13 cellular contexts compared by ENCODE assay signal in genomic region chr1:89701746-89702241, GRCh38.
DNase-seq lines count a peak whose midpoint lies in the region; ATAC-seq and TF ChIP-seq lines count a peak whose summit lies in the region.
"Had no signal": no experiment of that assay in that cellular context is flagged by ENCODE, and none has a peak within 500 bp of the region (broad histone marks: within the 10 kb centered on the region; RNA-seq: fewer than 3 reads in every experiment).

No MANE protein-coding gene starts in this region.

- no peak overlapping the region for H2BK5ac ChIP-seq in mesenchymal stem cell (ENCODE audit: low read depth, low read length, poor library complexity, severe bottlenecking)

- TF ChIP-seq CTCF in left ventricle myocardium inferior (IDR thresholded peaks at IDR 0.05; ENCODE audit: borderline replicate concordance), result no peak

- H3K18ac ChIP-seq in mesenchymal stem cell (ENCODE audit: low read depth in 1 of 2, low read length in 2 of 2), result no peak overlapping the region

- H2AFZ ChIP-seq in mesenchymal stem cell (ENCODE audit: low read depth, low read length), result no peak overlapping the region

- no peak overlapping the region for H4K8ac ChIP-seq in mesenchymal stem cell (ENCODE audit: low read length)

- peak; percentile 29 for DNase-seq in stimulated activated naive CD4-positive, alpha-beta T cell treated with Interleukin-2 at 50 U/mL for 16 hours (lab: John Stamatoyannopoulos, UW)
- no peak for DNase-seq in stimulated activated naive CD4-positive, alpha-beta T cell (lab: John Stamatoyannopoulos, UW)
- DNase-seq in activated CD8-positive, alpha-beta memory T cell treated with anti-CD3 and anti-CD28 coated beads, Interleukin-2, amount 50 U/mL, for 24 hours (ENCODE audit: extremely low read depth), result peak; percentile 21
- DNase-seq in left ventricle myocardium inferior, result no peak
- no peak for DNase-seq in mesenchymal stem cell
- DNase-seq in central memory CD4-positive, alpha-beta T cell, result no peak
- no peak for DNase-seq in foreskin melanocyte
- DNase-seq: aorta, NCI-H187 treated with DMSO at 0.1 percent for 48 hours, sigmoid colon, T1000 had no signal

- H3K4me3 ChIP-seq in left ventricle myocardium inferior (no peak overlapping the region), mesenchymal stem cell (ENCODE audit: insufficient read depth in 1 of 2, low read depth in 1 of 2, low read length in 2 of 2) (no peak overlapping the region)
- H3K4me3 ChIP-seq: sigmoid colon had no signal

- H3K4me1 ChIP-seq in left ventricle myocardium inferior (peaks cover 65% of the 10 kb centered on the region), mesenchymal stem cell (ENCODE audit: control insufficient read depth, insufficient read depth, low read depth, low read length) (no peaks in the 10 kb centered on the region)

- H2BK12ac ChIP-seq in mesenchymal stem cell (ENCODE audit: low read length in 2 of 2), result peak overlapping the region in 1 of 2 experiments; percentile 54

- H3K4ac ChIP-seq in mesenchymal stem cell (ENCODE audit: low read depth in 1 of 2, low read length in 2 of 2), result peak overlapping the region in 1 of 2 experiments; percentile 58

- H2BK120ac ChIP-seq in mesenchymal stem cell (ENCODE audit: low read depth, low read length), result no peak overlapping the region

- no peak overlapping the region for H3K23ac ChIP-seq in mesenchymal stem cell (ENCODE audit: low read length in 2 of 2)

- no peak overlapping the region for H2AK5ac ChIP-seq in mesenchymal stem cell (ENCODE audit: low read length, severe bottlenecking)

- intact Hi-C loops in left ventricle myocardium inferior (cut with micrococcal nuclease), result no loop called here

- no peak for ATAC-seq in GM21390 (IDR thresholded peaks at IDR 0.05; ENCODE audit: unreplicated experiment)

- no peaks in the 10 kb centered on the region for H3K79me1 ChIP-seq in mesenchymal stem cell (replicated peaks; ENCODE audit: low read length, poor library complexity, severe bottlenecking)

- H3K9ac ChIP-seq in mesenchymal stem cell (ENCODE audit: low read length), result no peak overlapping the region

- H3K36me3 ChIP-seq in left ventricle myocardium inferior, result no peaks in the 10 kb centered on the region
- H3K36me3 ChIP-seq in mesenchymal stem cell (ENCODE audit: control insufficient read depth in 1 of 2, insufficient read depth in 2 of 2, low read depth in 1 of 2, low read length in 2 of 2), result no peaks in the 10 kb centered on the region
- H3K36me3 ChIP-seq: sigmoid colon had no signal

- no peak overlapping the region for H2BK15ac ChIP-seq in mesenchymal stem cell (ENCODE audit: low read depth, poor library complexity, severe bottlenecking)

- H3K4me2 ChIP-seq in mesenchymal stem cell (ENCODE audit: low read length, poor library complexity, severe bottlenecking), result no peak overlapping the region

- H3K14ac ChIP-seq in mesenchymal stem cell (ENCODE audit: low read length in 2 of 2), result no peak overlapping the region

- H3K9me3 ChIP-seq in left ventricle myocardium inferior (replicated peaks), result no peaks in the 10 kb centered on the region
- H3K9me3 ChIP-seq in mesenchymal stem cell (ENCODE audit: control insufficient read depth, low read length), result no peaks in the 10 kb centered on the region
- H3K9me3 ChIP-seq: sigmoid colon had no signal

- WGBS in mesenchymal stem cell, result 84% methylated on average over 4 of the region's 4 CpGs

- H3K27ac ChIP-seq in left ventricle myocardium inferior (replicated peaks) (peak overlapping the region; percentile 25), mesenchymal stem cell (ENCODE audit: low read length, poor library complexity, severe bottlenecking) (no peak overlapping the region)
- H3K27ac ChIP-seq: C4-2B, sigmoid colon had no signal

- H3K27me3 ChIP-seq in left ventricle myocardium inferior (ENCODE audit: low read depth), result no peaks in the 10 kb centered on the region
- H3K27me3 ChIP-seq in mesenchymal stem cell (ENCODE audit: control insufficient read depth in 1 of 2, insufficient read depth in 1 of 2, low read length in 2 of 2), result no peaks in the 10 kb centered on the region
- H3K27me3 ChIP-seq: sigmoid colon had no signal

- no peak overlapping the region for H4K91ac ChIP-seq in mesenchymal stem cell (ENCODE audit: low read length)

Comparison
In these comparisons a context has a peak if more than half of its experiments do, and no peak if none do; other contexts are left out.
1. DNase-seq: peak in stimulated activated naive CD4-positive, alpha-beta T cell treated with Interleukin-2 at 50 U/mL for 16 hours (single experiment) and activated CD8-positive, alpha-beta memory T cell treated with anti-CD3 and anti-CD28 coated beads, Interleukin-2, amount 50 U/mL, for 24 hours (single experiment); none in stimulated activated naive CD4-positive, alpha-beta T cell (0 of 6), left ventricle myocardium inferior (single experiment), mesenchymal stem cell (single experiment), central memory CD4-positive, alpha-beta T cell (single experiment) and foreskin melanocyte (single experiment).